In genomic region chr6:133995296-133995695, GRCh38 we compare ENCODE assay signal across 16 cellular contexts. TPM values are rescaled to one million over a fixed set of nuclear protein-coding genes. Genes with fewer than 3 reads are reported as not detected.
"Had no signal": no experiment of that assay in that cellular context is flagged by ENCODE, and none has a peak within 500 bp of the region (broad histone marks: within the 10 kb centered on the region; RNA-seq: fewer than 3 reads in every experiment).

No MANE protein-coding gene starts in this region.

- H2AFZ ChIP-seq: neural progenitor cell had no signal

- H3K36me3 ChIP-seq: colonic mucosa, lower lobe of right lung, neural progenitor cell, vagina had no signal

- ATAC-seq: heart left ventricle; left lobe of liver; lower lobe of right lung; naive thymus-derived CD8-positive, alpha-beta T cell; stimulated activated naive B cell treated with anti-CD40 and anti-IgM and Interleukin-4, amounts not matched to agents 10 μg/mL and 1 μg/mL and 100 μg/mL, for 72 hours had no signal

- H3K4me1 ChIP-seq: colonic mucosa, neural progenitor cell had no signal

- H3K27me3 ChIP-seq: colonic mucosa, esophagus muscularis mucosa, heart left ventricle, neural progenitor cell, vagina had no signal

- H3K9me3 ChIP-seq: colonic mucosa, esophagus muscularis mucosa, heart left ventricle, lower lobe of right lung, vagina had no signal

- DNase-seq: activated CD4-positive, alpha-beta T cell treated with anti-CD3 and anti-CD28 coated beads for 1 hour; activated gamma-delta T cell treated with Interleukin-2 at 50 U/mL for 16 hours; activated T-cell treated with anti-CD3 and anti-CD28 coated beads, Interleukin-2, amount 50 U/mL, for 1 hour; aorta; colonic mucosa; heart left ventricle; lower lobe of right lung; naive thymus-derived CD8-positive, alpha-beta T cell; retina; stimulated activated CD4-positive, alpha-beta T cell treated with anti-CD3 and anti-CD28 coated beads, Interleukin-2, amount 100 ng/mL, for 48 hours; stimulated activated CD8-positive, alpha-beta memory T cell treated with anti-CD3 and anti-CD28 coated beads, Interleukin-4, amount 100 ng/mL, for 48 hours; stimulated activated naive B cell treated with anti-CD40 and anti-IgM and Interleukin-4, amounts not matched to agents 10 μg/mL and 1 μg/mL and 100 μg/mL, for 72 hours had no signal

- H3K27ac ChIP-seq: colonic mucosa, esophagus muscularis mucosa, heart left ventricle, lower lobe of right lung, neural progenitor cell, vagina had no signal

- H3K4me2 ChIP-seq: neural progenitor cell had no signal

- H3K4me3 ChIP-seq: colonic mucosa, esophagus muscularis mucosa, heart left ventricle, lower lobe of right lung, neural progenitor cell, vagina had no signal

RNA-seq across cellular contexts. Expression of gene SLC2A12, which starts 57.1 kb away (rescaled TPM):
- total RNA-seq: naive thymus-derived CD8-positive, alpha-beta T cell had no signal
- polyA plus RNA-seq: naive thymus-derived CD8-positive, alpha-beta T cell had no signal
